1 cellular context compared by ENCODE assay signal in the genomic region with DNA sequence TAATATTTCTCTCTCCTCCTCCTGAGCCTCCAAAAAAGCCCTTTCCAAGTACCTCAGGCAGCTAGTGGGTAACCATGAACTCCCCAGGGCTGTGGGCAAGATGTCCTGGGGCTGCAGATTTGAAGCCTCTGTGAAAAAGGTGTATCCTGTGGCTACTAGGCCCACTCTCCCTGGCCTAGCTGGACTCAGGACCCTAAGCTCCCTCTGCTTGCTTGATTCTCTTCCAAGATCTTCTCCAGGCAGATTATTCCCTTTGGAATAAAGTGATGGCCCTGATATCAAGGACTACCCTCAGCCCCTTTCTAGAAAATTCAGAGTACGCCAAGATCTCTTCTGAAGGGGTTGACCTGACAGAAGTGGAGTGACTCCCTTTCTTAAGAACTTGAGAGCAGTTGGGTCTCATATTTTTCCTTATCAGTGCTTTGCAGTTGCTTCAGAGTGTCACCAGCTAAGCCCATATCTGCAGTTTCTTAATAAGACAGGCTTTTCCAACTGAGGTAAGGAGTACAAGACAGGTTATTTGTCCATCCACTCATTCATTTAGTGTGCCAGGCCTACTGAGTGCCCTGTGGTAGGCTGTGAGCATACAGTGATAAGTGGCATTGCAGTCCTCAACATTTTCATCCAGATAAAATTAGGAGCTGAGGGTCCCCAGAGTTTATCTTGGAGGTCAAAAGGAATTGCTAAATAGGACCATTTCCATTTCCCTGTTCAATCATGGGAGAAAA.
TF ChIP-seq lines count a peak whose summit lies in the region.

No MANE protein-coding gene starts in this region.

TF ChIP-seq in K562, 482 proteins besides CTCF, POLR2A, EP300 and RAD21 (continued from another document and continues in another):
- TF ChIP-seq, protein P1, sequence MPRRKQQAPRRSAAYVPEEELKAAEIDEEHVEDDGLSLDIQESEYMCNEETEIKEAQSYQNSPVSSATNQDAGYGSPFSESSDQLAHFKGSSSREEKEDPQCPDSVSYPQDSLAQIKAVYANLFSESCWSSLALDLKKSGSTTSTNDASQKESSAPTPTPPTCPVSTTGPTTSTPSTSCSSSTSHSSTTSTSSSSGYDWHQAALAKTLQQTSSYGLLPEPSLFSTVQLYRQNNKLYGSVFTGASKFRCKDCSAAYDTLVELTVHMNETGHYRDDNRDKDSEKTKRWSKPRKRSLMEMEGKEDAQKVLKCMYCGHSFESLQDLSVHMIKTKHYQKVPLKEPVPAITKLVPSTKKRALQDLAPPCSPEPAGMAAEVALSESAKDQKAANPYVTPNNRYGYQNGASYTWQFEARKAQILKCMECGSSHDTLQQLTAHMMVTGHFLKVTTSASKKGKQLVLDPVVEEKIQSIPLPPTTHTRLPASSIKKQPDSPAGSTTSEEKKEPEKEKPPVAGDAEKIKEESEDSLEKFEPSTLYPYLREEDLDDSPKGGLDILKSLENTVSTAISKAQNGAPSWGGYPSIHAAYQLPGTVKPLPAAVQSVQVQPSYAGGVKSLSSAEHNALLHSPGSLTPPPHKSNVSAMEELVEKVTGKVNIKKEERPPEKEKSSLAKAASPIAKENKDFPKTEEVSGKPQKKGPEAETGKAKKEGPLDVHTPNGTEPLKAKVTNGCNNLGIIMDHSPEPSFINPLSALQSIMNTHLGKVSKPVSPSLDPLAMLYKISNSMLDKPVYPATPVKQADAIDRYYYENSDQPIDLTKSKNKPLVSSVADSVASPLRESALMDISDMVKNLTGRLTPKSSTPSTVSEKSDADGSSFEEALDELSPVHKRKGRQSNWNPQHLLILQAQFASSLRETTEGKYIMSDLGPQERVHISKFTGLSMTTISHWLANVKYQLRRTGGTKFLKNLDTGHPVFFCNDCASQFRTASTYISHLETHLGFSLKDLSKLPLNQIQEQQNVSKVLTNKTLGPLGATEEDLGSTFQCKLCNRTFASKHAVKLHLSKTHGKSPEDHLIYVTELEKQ (CRISPR knock-in tag; IDR thresholded peaks at IDR 0.05): no peak
- TF ChIP-seq ZNF696 (CRISPR knock-in tag; conservative IDR thresholded peaks at IDR 0.05): no peak
- no peak for TF ChIP-seq CBX8 (IDR thresholded peaks at IDR 0.05; ENCODE audit: borderline replicate concordance, extremely low read depth, low read depth, low read length, poor library complexity, severe bottlenecking)
- peak; percentile 61 for TF ChIP-seq SMAD4 (CRISPR knock-in tag; conservative IDR thresholded peaks at IDR 0.05)
- TF ChIP-seq ZNF253 (CRISPR knock-in tag; conservative IDR thresholded peaks at IDR 0.05): no peak
- TF ChIP-seq FUS (optimal IDR thresholded peaks at IDR 0.05; ENCODE audit: low read depth, low read length): no peak
- no peak for TF ChIP-seq SMAD1 (IDR thresholded peaks at IDR 0.05; ENCODE audit: low read depth, low read length, partially characterized antibody)
- TF ChIP-seq ZFX (CRISPR knock-in tag; IDR thresholded peaks at IDR 0.05): peak; percentile 69
- 0 out of 2 replicates have a peak, but pooled peaks have one; percentile 32 for TF ChIP-seq HSF4 (CRISPR knock-in tag; IDR thresholded peaks at IDR 0.05; ENCODE audit: borderline replicate concordance)
- TF ChIP-seq, protein P2, sequence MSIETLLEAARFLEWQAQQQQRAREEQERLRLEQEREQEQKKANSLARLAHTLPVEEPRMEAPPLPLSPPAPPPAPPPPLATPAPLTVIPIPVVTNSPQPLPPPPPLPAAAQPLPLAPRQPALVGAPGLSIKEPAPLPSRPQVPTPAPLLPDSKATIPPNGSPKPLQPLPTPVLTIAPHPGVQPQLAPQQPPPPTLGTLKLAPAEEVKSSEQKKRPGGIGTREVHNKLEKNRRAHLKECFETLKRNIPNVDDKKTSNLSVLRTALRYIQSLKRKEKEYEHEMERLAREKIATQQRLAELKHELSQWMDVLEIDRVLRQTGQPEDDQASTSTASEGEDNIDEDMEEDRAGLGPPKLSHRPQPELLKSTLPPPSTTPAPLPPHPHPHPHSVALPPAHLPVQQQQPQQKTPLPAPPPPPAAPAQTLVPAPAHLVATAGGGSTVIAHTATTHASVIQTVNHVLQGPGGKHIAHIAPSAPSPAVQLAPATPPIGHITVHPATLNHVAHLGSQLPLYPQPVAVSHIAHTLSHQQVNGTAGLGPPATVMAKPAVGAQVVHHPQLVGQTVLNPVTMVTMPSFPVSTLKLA (conservative IDR thresholded peaks at IDR 0.05): no peak
- TF ChIP-seq, protein P3, sequence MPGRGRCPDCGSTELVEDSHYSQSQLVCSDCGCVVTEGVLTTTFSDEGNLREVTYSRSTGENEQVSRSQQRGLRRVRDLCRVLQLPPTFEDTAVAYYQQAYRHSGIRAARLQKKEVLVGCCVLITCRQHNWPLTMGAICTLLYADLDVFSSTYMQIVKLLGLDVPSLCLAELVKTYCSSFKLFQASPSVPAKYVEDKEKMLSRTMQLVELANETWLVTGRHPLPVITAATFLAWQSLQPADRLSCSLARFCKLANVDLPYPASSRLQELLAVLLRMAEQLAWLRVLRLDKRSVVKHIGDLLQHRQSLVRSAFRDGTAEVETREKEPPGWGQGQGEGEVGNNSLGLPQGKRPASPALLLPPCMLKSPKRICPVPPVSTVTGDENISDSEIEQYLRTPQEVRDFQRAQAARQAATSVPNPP (IDR thresholded peaks at IDR 0.05; ENCODE audit: borderline replicate concordance, insufficient read depth, insufficient read length): no peak
- no peak for TF ChIP-seq TAF15 (IDR thresholded peaks at IDR 0.05; ENCODE audit: low read depth, low read length)
- no peak for TF ChIP-seq ZNF184 (CRISPR knock-in tag; IDR thresholded peaks at IDR 0.05)
- peak; percentile 85 for TF ChIP-seq CCNT2 (IDR thresholded peaks at IDR 0.05; ENCODE audit: borderline replicate concordance, extremely low read depth, insufficient read length, low read depth, low read length)
- TF ChIP-seq, protein P4, sequence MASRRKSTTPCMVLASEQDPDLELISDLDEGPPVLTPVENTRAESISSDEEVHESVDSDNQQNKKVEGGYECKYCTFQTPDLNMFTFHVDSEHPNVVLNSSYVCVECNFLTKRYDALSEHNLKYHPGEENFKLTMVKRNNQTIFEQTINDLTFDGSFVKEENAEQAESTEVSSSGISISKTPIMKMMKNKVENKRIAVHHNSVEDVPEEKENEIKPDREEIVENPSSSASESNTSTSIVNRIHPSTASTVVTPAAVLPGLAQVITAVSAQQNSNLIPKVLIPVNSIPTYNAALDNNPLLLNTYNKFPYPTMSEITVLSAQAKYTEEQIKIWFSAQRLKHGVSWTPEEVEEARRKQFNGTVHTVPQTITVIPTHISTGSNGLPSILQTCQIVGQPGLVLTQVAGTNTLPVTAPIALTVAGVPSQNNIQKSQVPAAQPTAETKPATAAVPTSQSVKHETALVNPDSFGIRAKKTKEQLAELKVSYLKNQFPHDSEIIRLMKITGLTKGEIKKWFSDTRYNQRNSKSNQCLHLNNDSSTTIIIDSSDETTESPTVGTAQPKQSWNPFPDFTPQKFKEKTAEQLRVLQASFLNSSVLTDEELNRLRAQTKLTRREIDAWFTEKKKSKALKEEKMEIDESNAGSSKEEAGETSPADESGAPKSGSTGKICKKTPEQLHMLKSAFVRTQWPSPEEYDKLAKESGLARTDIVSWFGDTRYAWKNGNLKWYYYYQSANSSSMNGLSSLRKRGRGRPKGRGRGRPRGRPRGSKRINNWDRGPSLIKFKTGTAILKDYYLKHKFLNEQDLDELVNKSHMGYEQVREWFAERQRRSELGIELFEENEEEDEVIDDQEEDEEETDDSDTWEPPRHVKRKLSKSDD (conservative IDR thresholded peaks at IDR 0.05; ENCODE audit: low read length): no peak
- TF ChIP-seq ZNF347 (CRISPR knock-in tag; IDR thresholded peaks at IDR 0.05; ENCODE audit: low read depth): no peak
- TF ChIP-seq, protein P5, sequence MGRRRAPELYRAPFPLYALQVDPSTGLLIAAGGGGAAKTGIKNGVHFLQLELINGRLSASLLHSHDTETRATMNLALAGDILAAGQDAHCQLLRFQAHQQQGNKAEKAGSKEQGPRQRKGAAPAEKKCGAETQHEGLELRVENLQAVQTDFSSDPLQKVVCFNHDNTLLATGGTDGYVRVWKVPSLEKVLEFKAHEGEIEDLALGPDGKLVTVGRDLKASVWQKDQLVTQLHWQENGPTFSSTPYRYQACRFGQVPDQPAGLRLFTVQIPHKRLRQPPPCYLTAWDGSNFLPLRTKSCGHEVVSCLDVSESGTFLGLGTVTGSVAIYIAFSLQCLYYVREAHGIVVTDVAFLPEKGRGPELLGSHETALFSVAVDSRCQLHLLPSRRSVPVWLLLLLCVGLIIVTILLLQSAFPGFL (CRISPR knock-in tag; IDR thresholded peaks at IDR 0.05): no peak
- TF ChIP-seq, protein P6, sequence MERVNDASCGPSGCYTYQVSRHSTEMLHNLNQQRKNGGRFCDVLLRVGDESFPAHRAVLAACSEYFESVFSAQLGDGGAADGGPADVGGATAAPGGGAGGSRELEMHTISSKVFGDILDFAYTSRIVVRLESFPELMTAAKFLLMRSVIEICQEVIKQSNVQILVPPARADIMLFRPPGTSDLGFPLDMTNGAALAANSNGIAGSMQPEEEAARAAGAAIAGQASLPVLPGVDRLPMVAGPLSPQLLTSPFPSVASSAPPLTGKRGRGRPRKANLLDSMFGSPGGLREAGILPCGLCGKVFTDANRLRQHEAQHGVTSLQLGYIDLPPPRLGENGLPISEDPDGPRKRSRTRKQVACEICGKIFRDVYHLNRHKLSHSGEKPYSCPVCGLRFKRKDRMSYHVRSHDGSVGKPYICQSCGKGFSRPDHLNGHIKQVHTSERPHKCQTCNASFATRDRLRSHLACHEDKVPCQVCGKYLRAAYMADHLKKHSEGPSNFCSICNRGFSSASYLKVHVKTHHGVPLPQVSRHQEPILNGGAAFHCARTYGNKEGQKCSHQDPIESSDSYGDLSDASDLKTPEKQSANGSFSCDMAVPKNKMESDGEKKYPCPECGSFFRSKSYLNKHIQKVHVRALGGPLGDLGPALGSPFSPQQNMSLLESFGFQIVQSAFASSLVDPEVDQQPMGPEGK (CRISPR knock-in tag; IDR thresholded peaks at IDR 0.05; ENCODE audit: borderline replicate concordance): no peak
- no peak for TF ChIP-seq MAFK (IDR thresholded peaks at IDR 0.05; ENCODE audit: low read length)
- peak; percentile 72 for TF ChIP-seq BHLHE40 (IDR thresholded peaks at IDR 0.05; ENCODE audit: low read length)
- TF ChIP-seq SMC3 (conservative IDR thresholded peaks at IDR 0.05; ENCODE audit: insufficient read depth, low read depth, low read length): no peak
- TF ChIP-seq, protein P7, sequence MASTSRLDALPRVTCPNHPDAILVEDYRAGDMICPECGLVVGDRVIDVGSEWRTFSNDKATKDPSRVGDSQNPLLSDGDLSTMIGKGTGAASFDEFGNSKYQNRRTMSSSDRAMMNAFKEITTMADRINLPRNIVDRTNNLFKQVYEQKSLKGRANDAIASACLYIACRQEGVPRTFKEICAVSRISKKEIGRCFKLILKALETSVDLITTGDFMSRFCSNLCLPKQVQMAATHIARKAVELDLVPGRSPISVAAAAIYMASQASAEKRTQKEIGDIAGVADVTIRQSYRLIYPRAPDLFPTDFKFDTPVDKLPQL (IDR thresholded peaks at IDR 0.05; ENCODE audit: extremely low read depth, insufficient read length): no peak
- peak; percentile 13; the same call in 1 of the 2 replicates for TF ChIP-seq RAD51 (IDR thresholded peaks at IDR 0.05; ENCODE audit: borderline replicate concordance, low read depth)
- TF ChIP-seq FIP1L1 (IDR thresholded peaks at IDR 0.05; ENCODE audit: low read depth, low read length, poor library complexity, severe bottlenecking): no peak
- TF ChIP-seq HNRNPH1 (optimal IDR thresholded peaks at IDR 0.05; ENCODE audit: low read depth, low read length): no peak
- peak; percentile 69 for TF ChIP-seq HDAC3 (IDR thresholded peaks at IDR 0.05; ENCODE audit: borderline replicate concordance, partially characterized antibody)
- no peak for TF ChIP-seq ZNF212 (CRISPR knock-in tag; IDR thresholded peaks at IDR 0.05)
- TF ChIP-seq ZNF124 (CRISPR knock-in tag; IDR thresholded peaks at IDR 0.05): no peak
- no peak for TF ChIP-seq SMAD3 (CRISPR knock-in tag; conservative IDR thresholded peaks at IDR 0.05)
- TF ChIP-seq ZNF197 (CRISPR knock-in tag; IDR thresholded peaks at IDR 0.05; ENCODE audit: low read depth): no peak; the same call in 1 of the 2 replicates
- no peak for TF ChIP-seq HNRNPK (IDR thresholded peaks at IDR 0.05; ENCODE audit: low read depth, low read length, poor library complexity, severe bottlenecking)
- no peak for TF ChIP-seq HDAC8 (tag; IDR thresholded peaks at IDR 0.05)
- peak; percentile 99 for TF ChIP-seq DPF2 (IDR thresholded peaks at IDR 0.05)
- TF ChIP-seq, protein P8, sequence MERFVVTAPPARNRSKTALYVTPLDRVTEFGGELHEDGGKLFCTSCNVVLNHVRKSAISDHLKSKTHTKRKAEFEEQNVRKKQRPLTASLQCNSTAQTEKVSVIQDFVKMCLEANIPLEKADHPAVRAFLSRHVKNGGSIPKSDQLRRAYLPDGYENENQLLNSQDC (CRISPR knock-in tag; IDR thresholded peaks at IDR 0.05): no peak
- no peak for TF ChIP-seq ZNF224 (CRISPR knock-in tag; IDR thresholded peaks at IDR 0.05)
- no peak for TF ChIP-seq ZNF165 (CRISPR knock-in tag; IDR thresholded peaks at IDR 0.05; ENCODE audit: borderline replicate concordance)
- peak; percentile 98 for TF ChIP-seq SMARCE1 (IDR thresholded peaks at IDR 0.05)
- no peak for TF ChIP-seq POU5F1 (IDR thresholded peaks at IDR 0.05; ENCODE audit: borderline replicate concordance, low read depth, low read length, partially characterized antibody)
- peak; percentile 86 for TF ChIP-seq NBN (IDR thresholded peaks at IDR 0.05; ENCODE audit: low read depth)
- no peak for TF ChIP-seq TAF1 (IDR thresholded peaks at IDR 0.05; ENCODE audit: control insufficient read depth, extremely low read depth, insufficient read depth, low read length, severe bottlenecking)
- TF ChIP-seq ZKSCAN8 (CRISPR knock-in tag; IDR thresholded peaks at IDR 0.05): no peak; the same call in 1 of the 2 replicates
- no peak for TF ChIP-seq ZZZ3 (IDR thresholded peaks at IDR 0.05)
- TF ChIP-seq ZNF24 (IDR thresholded peaks at IDR 0.05): peak; percentile 76
- TF ChIP-seq SMARCA4 (IDR thresholded peaks at IDR 0.05): peak; percentile 99
- no peak for TF ChIP-seq MTA1 (IDR thresholded peaks at IDR 0.05; ENCODE audit: borderline replicate concordance)
- TF ChIP-seq ZNF174 (CRISPR knock-in tag; IDR thresholded peaks at IDR 0.05): no peak
- peak; percentile 75 for TF ChIP-seq DMBX1 (CRISPR knock-in tag; IDR thresholded peaks at IDR 0.05; ENCODE audit: borderline replicate concordance)
- no peak for TF ChIP-seq PHF8 (IDR thresholded peaks at IDR 0.05; ENCODE audit: borderline replicate concordance, low read length)
